Comparison of ENCODE assay signal across 14 cellular contexts in genomic region chr3:104952587-104952986, GRCh38.
A peak's percentile ranks its signal among the peaks of the same experiment; 100 is the strongest.
DNase-seq lines count a peak whose midpoint lies in the region; ATAC-seq and TF ChIP-seq lines count a peak whose summit lies in the region.
"Had no signal": no experiment of that assay in that cellular context is flagged by ENCODE, and none has a peak within 500 bp of the region (broad histone marks: within the 10 kb centered on the region; RNA-seq: fewer than 3 reads in every experiment).

No MANE protein-coding gene starts in this region.

- H3K4me3 ChIP-seq in HFF-Myc (replicated peaks; ENCODE audit: low read depth, low read length), result no peak overlapping the region
- H3K4me3 ChIP-seq in GM23338, result no peak overlapping the region
- H3K4me3 ChIP-seq: breast epithelium, gastroesophageal sphincter had no signal

- peaks cover 3% of the 10 kb centered on the region; the same call in 2 of the 3 replicates for H3K9me3 Mint-ChIP-seq in GM23338

- H3K4me1 Mint-ChIP-seq in GM23338, result no peaks in the 10 kb centered on the region

- DNase-seq in HFF-Myc (ENCODE audit: extremely low read depth, low read depth), result peak; percentile 41
- peak; percentile 32 for DNase-seq in amniotic stem cell (lab: John Stamatoyannopoulos, UW)
- DNase-seq in foreskin keratinocyte, result peak; percentile 66 to 84
- peak; percentile 83 for DNase-seq in stromal cell of bone marrow (ENCODE audit: low read depth)
- DNase-seq in medulla oblongata (ENCODE audit: extremely low spot score), result no peak
- DNase-seq in middle frontal gyrus (ENCODE audit: extremely low spot score, low spot score), result no peak
- no peak for DNase-seq in GM23338 (ENCODE audit: low spot score)
- DNase-seq: DMS53, NCI-H2029 treated with DMSO at 0.1 percent for 48 hours had no signal

- H3K27ac Mint-ChIP-seq in GM23338, result no peak overlapping the region

- ATAC-seq in foreskin keratinocyte (peak; percentile 48), GM21723 (IDR thresholded peaks at IDR 0.05; ENCODE audit: unreplicated experiment) (no peak), GM23338 (no peak)
- ATAC-seq: gastroesophageal sphincter, HepG2, sciatic nerve had no signal

- H3K36me3 Mint-ChIP-seq in GM23338 (ENCODE audit: low read depth), result peaks cover 3% of the 10 kb centered on the region; the same call in 2 of the 3 replicates

- H3K4me1 ChIP-seq in foreskin keratinocyte (no peaks in the 10 kb centered on the region), GM23338 (ENCODE audit: insufficient read depth) (no peaks in the 10 kb centered on the region)
- H3K4me1 ChIP-seq: breast epithelium, gastroesophageal sphincter had no signal

- no peak overlapping the region for H3K4me3 Mint-ChIP-seq in GM23338

- no peak overlapping the region for H3K4me2 ChIP-seq in GM23338

- H3K27me3 ChIP-seq in foreskin keratinocyte (no peaks in the 10 kb centered on the region), GM23338 (ENCODE audit: insufficient read depth) (no peaks in the 10 kb centered on the region)
- H3K27me3 ChIP-seq: breast epithelium, gastroesophageal sphincter had no signal

- TF ChIP-seq CTCF in HFF-Myc (IDR thresholded peaks at IDR 0.05; ENCODE audit: low read depth, low read length, missing control alignments) (no peak), foreskin keratinocyte (conservative IDR thresholded peaks at IDR 0.05) (no peak), GM23338 (conservative IDR thresholded peaks at IDR 0.05; ENCODE audit: low read depth in 2 of 2) (no peak)

- no peaks in the 10 kb centered on the region for H3K79me2 ChIP-seq in GM23338 (replicated peaks; ENCODE audit: insufficient read depth)

- no peaks in the 10 kb centered on the region for H3K9me2 ChIP-seq in GM23338 (ENCODE audit: insufficient read depth)

- no peaks in the 10 kb centered on the region for H4K20me1 ChIP-seq in GM23338 (replicated peaks; ENCODE audit: insufficient read depth)

- H3F3A ChIP-seq in GM23338 (replicated peaks; ENCODE audit: low read depth), result no peaks in the 10 kb centered on the region

- H3K36me3 ChIP-seq in GM23338 (ENCODE audit: insufficient read depth), result no peaks in the 10 kb centered on the region
- H3K36me3 ChIP-seq: breast epithelium, gastroesophageal sphincter had no signal

- H3K27me3 Mint-ChIP-seq in GM23338 (ENCODE audit: insufficient read depth, low read depth, poor library complexity), result peaks cover 2% of the 10 kb centered on the region

- no peak overlapping the region for H3K27ac ChIP-seq in foreskin keratinocyte
- no peak overlapping the region for H3K27ac ChIP-seq in GM23338 (ENCODE audit: low read depth)
- H3K27ac ChIP-seq: breast epithelium, gastroesophageal sphincter had no signal

- H2AFZ ChIP-seq in GM23338, result no peak overlapping the region

TF ChIP-seq in GM23338, 12 proteins besides CTCF, POLR2A, EP300 and RAD21:
- TF ChIP-seq NANOG (IDR thresholded peaks at IDR 0.05; ENCODE audit: borderline replicate concordance), result no peak
- no peak for TF ChIP-seq JUNB (IDR thresholded peaks at IDR 0.05; ENCODE audit: unreplicated experiment)
- no peak for TF ChIP-seq STAT1 (IDR thresholded peaks at IDR 0.05; ENCODE audit: unreplicated experiment)

Comparison
In these comparisons a context has a peak if more than half of its experiments do, and no peak if none do; other contexts are left out.
1. DNase-seq: peak in HFF-Myc (single experiment), amniotic stem cell (single experiment), foreskin keratinocyte (2 of 2) and stromal cell of bone marrow (single experiment); none in medulla oblongata (single experiment), middle frontal gyrus (single experiment) and GM23338 (single experiment).